ENCODE assay signal across 17 cellular contexts in the genomic region with DNA sequence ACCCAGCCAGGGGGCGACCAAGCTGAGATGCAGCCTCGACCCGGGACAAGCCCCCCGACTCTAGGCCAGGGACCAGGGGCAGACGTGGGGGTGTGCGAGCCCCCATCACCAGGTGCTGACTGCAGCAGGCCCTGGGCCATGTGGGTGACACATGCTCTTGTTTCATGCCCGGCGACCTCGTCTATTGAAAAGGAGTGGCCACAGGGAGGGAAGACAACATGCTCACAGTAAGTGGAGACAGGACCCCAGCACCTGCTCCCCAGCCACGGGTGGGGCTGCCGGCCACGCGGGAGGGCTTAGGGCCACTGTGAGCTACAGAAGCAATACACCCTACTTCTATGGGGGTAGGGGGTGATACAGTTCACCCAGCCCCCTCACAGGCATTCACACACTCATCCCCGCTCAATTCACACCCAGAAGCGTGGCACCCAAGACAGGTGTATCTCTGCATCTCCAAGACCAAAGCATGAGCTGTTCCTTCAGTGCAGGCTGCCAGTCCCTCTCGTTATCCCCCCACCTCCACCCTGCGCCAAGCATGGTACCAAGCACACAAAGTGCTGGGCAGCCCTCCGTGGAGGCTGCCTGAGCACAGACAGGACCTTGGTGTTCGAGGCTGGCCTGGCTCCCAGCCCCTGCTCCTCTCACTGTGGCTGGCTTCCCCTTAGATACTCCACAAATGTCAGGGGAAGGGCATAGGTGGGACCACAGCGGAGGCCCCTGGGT. TPM values are rescaled to one million over a fixed set of nuclear protein-coding genes. Genes with fewer than 3 reads are reported as not detected.
DNase-seq lines count a peak whose midpoint lies in the region; ATAC-seq, FAIRE-seq and TF ChIP-seq lines count a peak whose summit lies in the region.
"Had no signal": no experiment of that assay in that cellular context is flagged by ENCODE, and none has a peak within 500 bp of the region (broad histone marks: within the 10 kb centered on the region; RNA-seq: fewer than 3 reads in every experiment).

No MANE protein-coding gene starts in this region.

- no peak overlapping the region for H3K9ac ChIP-seq in H1 (replicated peaks in 1 of 4; ENCODE audit: extremely low read depth in 1 of 4, low read depth in 3 of 4, low read length in 3 of 4)

- H3K79me2 ChIP-seq in H1 (ENCODE audit: control insufficient read depth in 1 of 2, insufficient read depth in 2 of 2, low read length in 2 of 2) = no peaks in the 10 kb centered on the region
- H3K79me2 ChIP-seq in osteoblast (ENCODE audit: insufficient read depth, low read length) = peaks cover 35% of the 10 kb centered on the region

- FAIRE-seq in H1 (lab: Jason Lieb, UNC) = no peak

- no peak overlapping the region for H4K8ac ChIP-seq in H1 (ENCODE audit: extremely low read depth, insufficient read depth, low read length)

- 0 out of 2 replicates have a peak overlapping the region, but pooled peaks have one; percentile 29 for H2BK15ac ChIP-seq in H1 (ENCODE audit: low read length)

- no peak overlapping the region for H3K4ac ChIP-seq in H1 (replicated peaks; ENCODE audit: insufficient read length, low read depth, low read length)

- ATAC-seq in heart right ventricle = no peak
- ATAC-seq: activated CD8-positive, alpha-beta memory T cell treated with anti-CD3 and anti-CD28 coated beads, Interleukin-2, amount 10 ng/mL, durations not matched to agents 7 days and 5 days; body of pancreas; foreskin keratinocyte had no signal

- H3K18ac ChIP-seq in H1 (ENCODE audit: extremely low read depth, low read length) = peak overlapping the region; percentile 48; the same call in 1 of the 2 replicates

- H3K9me3 ChIP-seq in heart right ventricle (no peaks in the 10 kb centered on the region), H1 (ENCODE audit: insufficient read depth in 2 of 2, low read depth in 1 of 2, low read length in 1 of 2) (no peaks in the 10 kb centered on the region), osteoblast (ENCODE audit: low read depth, low read length) (no peaks in the 10 kb centered on the region)
- H3K9me3 ChIP-seq: body of pancreas, SJSA1, thyroid gland had no signal

- H4K20me1 ChIP-seq in H1 (replicated peaks in 1 of 2; ENCODE audit: control insufficient read depth in 1 of 2, insufficient read depth in 2 of 2, low read length in 2 of 2) (peaks cover 3 to 15% of the 10 kb centered on the region in 2 experiments), osteoblast (ENCODE audit: insufficient read depth, low read length) (peaks cover 59% of the 10 kb centered on the region)

- TF ChIP-seq RAD21 in H1 (IDR thresholded peaks at IDR 0.05 in 1 of 2, conservative IDR thresholded peaks at IDR 0.05 in 1 of 2; ENCODE audit: low read depth in 2 of 2, low read length in 2 of 2) = no peak

- peak overlapping the region in 6 of 10 donors; percentile 15 to 74 (median 36) for H3K27ac ChIP-seq in heart right ventricle
- no peak overlapping the region for H3K27ac ChIP-seq in H1 (ENCODE audit: low read depth, low read length)
- peak overlapping the region; percentile 71 for H3K27ac ChIP-seq in osteoblast (ENCODE audit: low read depth, low read length)
- H3K27ac ChIP-seq: body of pancreas, foreskin keratinocyte, thyroid gland had no signal

- WGBS in heart right ventricle, 2 donors = 85% methylated on average over 20 of the region's 20 CpGs
- WGBS in H1 (ENCODE audit: extremely low coverage in 1 of 2, insufficient coverage in 1 of 2, insufficient read length in 1 of 2, insufficient replicate concordance in 2 of 2, low coverage in 1 of 2, low lambda C conversion rate in 2 of 2, missing lambda C conversion rate in 1 of 2), 2 experiments = 93% methylated on average over 14 of the region's 20 CpGs; no CpG with 5 or more reads in 1 of the 2 experiments

- no peak overlapping the region for H3K14ac ChIP-seq in H1 (ENCODE audit: insufficient read length)

- H3K4me3 ChIP-seq in heart right ventricle = no peak overlapping the region
- H3K4me3 ChIP-seq in H1 (ENCODE audit: extremely low read depth in 1 of 4, insufficient read depth in 2 of 4, low read depth in 3 of 4, low read length in 4 of 4) = no peak overlapping the region
- H3K4me3 ChIP-seq in osteoblast (ENCODE audit: insufficient read depth, low read length) = no peak overlapping the region
- no peak overlapping the region for H3K4me3 ChIP-seq in H7 (ENCODE audit: insufficient read depth, low read depth, low read length)
- H3K4me3 ChIP-seq: body of pancreas, SJSA1, thyroid gland had no signal

- DNase-seq in heart right ventricle (no peak), cardiac septum (ENCODE audit: low spot score) (no peak), H1 (ENCODE audit: low read depth in 1 of 2, low spot score in 2 of 2) (no peak), osteoblast (ENCODE audit: insufficient read length, low spot score, missing footprints) (no peak), H7 (no peak), GM13977 (ENCODE audit: low spot score) (no peak), NCI-H2029 treated with DMSO at 0.1 percent for 48 hours (lab: John Stamatoyannopoulos, UW) (no peak)
- DNase-seq in central memory CD4-positive, alpha-beta T cell = no peak
- DNase-seq: ACHN; activated CD8-positive, alpha-beta memory T cell treated with anti-CD3 and anti-CD28 coated beads, Interleukin-2, amount 10 ng/mL, durations not matched to agents 7 days and 5 days; activated naive CD4-positive, alpha-beta T cell treated with Interleukin-2 at 50 U/mL for 16 hours; foreskin keratinocyte; NCI-H2227 treated with DMSO at 0.1 percent for 48 hours; occipital lobe; thyroid gland had no signal

- CTCF ChIA-PET in H1 (lab: Charles Lee; ENCODE audit: partially characterized antibody) = interaction anchor here (0.6 to 24.8 kb wide), 8 partner anchors 9 to 256 kb away, joined by 3 to 659 read pairs (median 4); no protein-coding TSS in a partner anchor

- no peak overlapping the region for H2BK120ac ChIP-seq in H1 (replicated peaks; ENCODE audit: low read depth, low read length)

- POLR2A ChIA-PET in H1 (lab: Charles Lee; ENCODE audit: partially characterized antibody) = interaction anchor here (1.6 to 11.9 kb wide), 2 partner anchors 8 to 10 kb away, joined by 3 to 223 read pairs; no protein-coding TSS in a partner anchor

- TF ChIP-seq CTCF in heart right ventricle (IDR thresholded peaks at IDR 0.05) (no peak), H1 (IDR thresholded peaks at IDR 0.05; ENCODE audit: control extremely low read depth in 1 of 3, insufficient read depth in 1 of 3, low read depth in 1 of 3, low read length in 3 of 3) (no peak), osteoblast (IDR thresholded peaks at IDR 0.05; ENCODE audit: extremely low read depth, low read depth, low read length) (no peak), GM13977 (IDR thresholded peaks at IDR 0.05; ENCODE audit: extremely low read depth, insufficient read depth, missing control alignments) (no peak)

- H2AFZ ChIP-seq in H1 (ENCODE audit: low read length) (no peak overlapping the region), osteoblast (ENCODE audit: low read length) (no peak overlapping the region)

- peak overlapping the region; percentile 66; the same call in 1 of the 2 replicates for H2BK5ac ChIP-seq in H1 (ENCODE audit: low read depth, low read length)

- in situ Hi-C loops in GM13977 (cut with MboI; ENCODE audit: low pct_unique_long_range_greater_than_20kb, low sequenced_read_pairs, unreplicated experiment) = no loop called here

- H3K4me2 ChIP-seq in H1 (ENCODE audit: insufficient read depth in 1 of 2, low read depth in 2 of 2, low read length in 2 of 2) (no peak overlapping the region), osteoblast (ENCODE audit: insufficient read depth, low read length) (no peak overlapping the region)

- no peak overlapping the region for H4K91ac ChIP-seq in H1 (replicated peaks; ENCODE audit: insufficient read length, low read length)

- H3K79me1 ChIP-seq in H1 (ENCODE audit: low read depth, low read length) = no peaks in the 10 kb centered on the region

- TF ChIP-seq EP300 in H1 (IDR thresholded peaks at IDR 0.05; ENCODE audit: borderline replicate concordance in 1 of 2, low read depth in 2 of 2, low read length in 2 of 2) = no peak

- H3K23ac ChIP-seq in H1 (ENCODE audit: insufficient read length) = no peak overlapping the region

- TF ChIP-seq POLR2A in H1 (IDR thresholded peaks at IDR 0.05; ENCODE audit: control extremely low read depth in 1 of 2, low read depth in 2 of 2, low read length in 2 of 2) = no peak

- H3K23me2 ChIP-seq in H1 (ENCODE audit: low read depth, low read length) = no peaks in the 10 kb centered on the region

- intact Hi-C loops in heart right ventricle (cut with DNase I) (no loop called here), cardiac septum (cut with DNase I) (no loop called here)

- H3K27me3 ChIP-seq in heart right ventricle (no peaks in the 10 kb centered on the region), H1 (replicated peaks in 1 of 4; ENCODE audit: control insufficient read depth in 3 of 4, extremely low read depth in 1 of 4, insufficient read depth in 3 of 4, low read length in 3 of 4) (no peaks in the 10 kb centered on the region), osteoblast (ENCODE audit: insufficient read depth, low read length) (no peaks in the 10 kb centered on the region), H7 (ENCODE audit: control insufficient read depth, insufficient read depth, low read length) (no peaks in the 10 kb centered on the region)
- H3K27me3 ChIP-seq: body of pancreas, foreskin keratinocyte, SJSA1, thyroid gland had no signal

- H3K36me3 ChIP-seq in heart right ventricle (peaks cover 0 to 100% (median 16%) of the 10 kb centered on the region in 9 donors), H1 (ENCODE audit: control insufficient read depth in 2 of 4, insufficient read depth in 4 of 4, low read length in 3 of 4) (peaks cover 0 to 18% (median 2%) of the 10 kb centered on the region in 4 experiments; a peak in 4 of 8 replicates), osteoblast (ENCODE audit: insufficient read depth, low read length) (peaks cover 37% of the 10 kb centered on the region), H7 (replicated peaks; ENCODE audit: control insufficient read depth, insufficient read depth, low read length) (no peaks in the 10 kb centered on the region; the same call in none of the 2 replicates)

- H3K4me1 ChIP-seq in heart right ventricle (peaks cover 0 to 75% (median 25%) of the 10 kb centered on the region in 9 donors), H1 (replicated peaks in 1 of 4; ENCODE audit: control insufficient read depth in 3 of 4, insufficient read depth in 4 of 4, low read length in 3 of 4) (peaks cover 0 to 21% (median 17%) of the 10 kb centered on the region in 4 experiments; a peak in 6 of 7 replicates), osteoblast (ENCODE audit: insufficient read depth, low read length) (peaks cover 50% of the 10 kb centered on the region)
- H3K4me1 ChIP-seq: body of pancreas, foreskin keratinocyte had no signal

- H2BK20ac ChIP-seq in H1 (ENCODE audit: low read length) = no peak overlapping the region

- no peak overlapping the region; the same call in 1 of the 2 replicates for H2AK5ac ChIP-seq in H1 (ENCODE audit: low read depth, low read length)

- H4K5ac ChIP-seq in H1 (ENCODE audit: insufficient read length, low read depth, low read length) = no peak overlapping the region

- no peak overlapping the region for H2BK12ac ChIP-seq in H1 (ENCODE audit: low read depth, low read length)

- H3K56ac ChIP-seq in H1 (replicated peaks; ENCODE audit: insufficient read length, low read depth, low read length) = no peak overlapping the region

RNA-seq across cellular contexts. Expression of gene VASN, which starts 13.6 kb away (rescaled TPM):
- total RNA-seq in heart right ventricle (10 to 100 TPM in 1 of 10 donors, 1 to 10 TPM in 9; 3.1 to 14.7 (median 5.8) TPM), cardiac septum (6.3 TPM), osteoblast (202 and 217 TPM in 2 replicates)
- polyA plus RNA-seq in heart right ventricle (10 to 100 TPM in 1 of 2 donors, 1 to 10 TPM in 1; 7.7 to 27.9 TPM), H1 (2011; rRNA removed) (11.3 and 25.2 TPM in 2 replicates)
- 9.6 and 10.1 TPM in 2 replicates for total RNA-seq in H1 (2021; fragmentation: NEBNext Ultra II Directional; extraction: Animal tissue kit (Norgen Biotek cat#: 25700))
- polyA plus RNA-seq in H1 (2011; cell fraction: cytosol; rRNA removed) = 7.2 TPM
- polyA plus RNA-seq in H1 (2011; cell fraction: nucleus; rRNA removed) = 15.2 TPM
- 3.4 to 8.6 TPM (median 7.8 TPM) in 4 replicates for polyA plus RNA-seq in H1 (2012, experiment 1 of 2)
- 6.1 TPM for polyA plus RNA-seq in H1 (2012, experiment 2 of 2)
- polyA plus RNA-seq in H1 (2013, experiment 1 of 2) = 16.7 TPM
- 14.5 TPM for polyA plus RNA-seq in H1 (2013, experiment 2 of 2)
- polyA minus RNA-seq in H1 (2011; rRNA and poly(A)+ RNA removed) = 3.4 and 4.5 TPM in 2 replicates
- polyA minus RNA-seq in H1 (2011; cell fraction: cytosol; rRNA and poly(A)+ RNA removed) = 11.4 TPM
- 22.5 TPM for polyA minus RNA-seq in H1 (2011; cell fraction: nucleus; rRNA and poly(A)+ RNA removed)
- total RNA-seq in H7 (2014; rRNA removed; shearing (Covaris generic)) = 3.7 and 4.6 TPM in 2 replicates
- total RNA-seq: activated CD8-positive, alpha-beta memory T cell treated with anti-CD3 and anti-CD28 coated beads, Interleukin-2, amount 10 ng/mL, durations not matched to agents 7 days and 5 days had no signal

RNA-seq across cellular contexts. Expression of gene CORO7, which starts 31.2 kb away (rescaled TPM):
- total RNA-seq in heart right ventricle (10 to 100 TPM in 5 of 10 donors, 1 to 10 TPM in 5; 6.5 to 21.8 (median 10.1) TPM), cardiac septum (11.9 TPM), osteoblast (9.7 and 17.7 TPM in 2 replicates)
- polyA plus RNA-seq in heart right ventricle (10 to 100 TPM; 11.9 to 17.0 TPM), H1 (2011; rRNA removed) (25.2 and 45.7 TPM in 2 replicates)
- 25.8 and 29.8 TPM in 2 replicates for total RNA-seq in H1 (2021; fragmentation: NEBNext Ultra II Directional; extraction: Animal tissue kit (Norgen Biotek cat#: 25700))
- 17.6 TPM for polyA plus RNA-seq in H1 (2011; cell fraction: cytosol; rRNA removed)
- 150 TPM for polyA plus RNA-seq in H1 (2011; cell fraction: nucleus; rRNA removed)
- 11.3 to 25.2 TPM (median 22.8 TPM) in 4 replicates for polyA plus RNA-seq in H1 (2012, experiment 1 of 2)
- polyA plus RNA-seq in H1 (2012, experiment 2 of 2) = 17.0 TPM
- polyA plus RNA-seq in H1 (2013, experiment 1 of 2) = 17.4 TPM
- 20.0 TPM for polyA plus RNA-seq in H1 (2013, experiment 2 of 2)
- polyA minus RNA-seq in H1 (2011; rRNA and poly(A)+ RNA removed) = 11.4 and 17.1 TPM in 2 replicates
- 25.4 TPM for polyA minus RNA-seq in H1 (2011; cell fraction: cytosol; rRNA and poly(A)+ RNA removed)
- 43.3 TPM for polyA minus RNA-seq in H1 (2011; cell fraction: nucleus; rRNA and poly(A)+ RNA removed)
- total RNA-seq in H7 (2014; rRNA removed; shearing (Covaris generic)) = 37.9 and 45.5 TPM in 2 replicates

RNA-seq across cellular contexts. Expression of gene PAM16, which starts 34.1 kb away (rescaled TPM):
- total RNA-seq in heart right ventricle (10 to 100 TPM; 44.2 to 75.0 (median 55.6) TPM), cardiac septum (43.3 TPM), osteoblast (17.4 and 18.6 TPM in 2 replicates)
- polyA plus RNA-seq in heart right ventricle (100 to 1,000 TPM; 136 to 288 TPM), H1 (2011; rRNA removed) (198 and 228 TPM in 2 replicates)
- 78.3 and 84.4 TPM in 2 replicates for total RNA-seq in H1 (2021; fragmentation: NEBNext Ultra II Directional; extraction: Animal tissue kit (Norgen Biotek cat#: 25700))
- polyA plus RNA-seq in H1 (2011; cell fraction: cytosol; rRNA removed) = 154 TPM
- polyA plus RNA-seq in H1 (2011; cell fraction: nucleus; rRNA removed) = 131 TPM
- 57.3 to 96.0 TPM (median 90.9 TPM) in 4 replicates for polyA plus RNA-seq in H1 (2012, experiment 1 of 2)
- 222 TPM for polyA plus RNA-seq in H1 (2012, experiment 2 of 2)
- polyA plus RNA-seq in H1 (2013, experiment 1 of 2) = 161 TPM
- 151 TPM for polyA plus RNA-seq in H1 (2013, experiment 2 of 2)
- 12.3 and 15.6 TPM in 2 replicates for polyA minus RNA-seq in H1 (2011; rRNA and poly(A)+ RNA removed)
- 31.5 TPM for polyA minus RNA-seq in H1 (2011; cell fraction: cytosol; rRNA and poly(A)+ RNA removed)
- 32.7 TPM for polyA minus RNA-seq in H1 (2011; cell fraction: nucleus; rRNA and poly(A)+ RNA removed)
- 92.3 and 115 TPM in 2 replicates for total RNA-seq in H7 (2014; rRNA removed; shearing (Covaris generic))

RNA-seq across cellular contexts. Expression of gene DNAJA3, which starts 40.4 kb away (rescaled TPM):
- total RNA-seq in heart right ventricle (10 to 100 TPM; 51.4 to 76.7 (median 72.5) TPM), cardiac septum (50.7 TPM), osteoblast (30.0 and 30.9 TPM in 2 replicates)
- polyA plus RNA-seq in heart right ventricle (10 to 100 TPM; 29.0 to 52.1 TPM), H1 (2011; rRNA removed) (37.3 and 50.5 TPM in 2 replicates)
- total RNA-seq in H1 (2021; fragmentation: NEBNext Ultra II Directional; extraction: Animal tissue kit (Norgen Biotek cat#: 25700)) = 58.0 and 59.1 TPM in 2 replicates
- polyA plus RNA-seq in H1 (2011; cell fraction: cytosol; rRNA removed) = 61.8 TPM
- polyA plus RNA-seq in H1 (2011; cell fraction: nucleus; rRNA removed) = 77.6 TPM
- polyA plus RNA-seq in H1 (2012, experiment 1 of 2) = 45.8 to 52.6 TPM (median 51.0 TPM) in 4 replicates
- 44.6 TPM for polyA plus RNA-seq in H1 (2012, experiment 2 of 2)
- polyA plus RNA-seq in H1 (2013, experiment 1 of 2) = 54.7 TPM
- polyA plus RNA-seq in H1 (2013, experiment 2 of 2) = 50.1 TPM
- 27.9 and 41.1 TPM in 2 replicates for polyA minus RNA-seq in H1 (2011; rRNA and poly(A)+ RNA removed)
- polyA minus RNA-seq in H1 (2011; cell fraction: cytosol; rRNA and poly(A)+ RNA removed) = 23.5 TPM
- polyA minus RNA-seq in H1 (2011; cell fraction: nucleus; rRNA and poly(A)+ RNA removed) = 39.4 TPM
- total RNA-seq in H7 (2014; rRNA removed; shearing (Covaris generic)) = 85.5 and 87.8 TPM in 2 replicates

Comparison
In these comparisons a context has a peak if more than half of its experiments do, and no peak if none do; other contexts are left out.
1. RNA of gene VASN, which starts 13.6 kb away (total RNA-seq): 202 to 217 TPM in osteoblast; 9.6 to 10.1 TPM in H1, 6.3 TPM in cardiac septum (single experiment), 3.1 to 14.7 TPM in heart right ventricle and 3.7 to 4.6 TPM in H7; every median in the first group is over 10 times any median in the second.